In the genomic region with DNA sequence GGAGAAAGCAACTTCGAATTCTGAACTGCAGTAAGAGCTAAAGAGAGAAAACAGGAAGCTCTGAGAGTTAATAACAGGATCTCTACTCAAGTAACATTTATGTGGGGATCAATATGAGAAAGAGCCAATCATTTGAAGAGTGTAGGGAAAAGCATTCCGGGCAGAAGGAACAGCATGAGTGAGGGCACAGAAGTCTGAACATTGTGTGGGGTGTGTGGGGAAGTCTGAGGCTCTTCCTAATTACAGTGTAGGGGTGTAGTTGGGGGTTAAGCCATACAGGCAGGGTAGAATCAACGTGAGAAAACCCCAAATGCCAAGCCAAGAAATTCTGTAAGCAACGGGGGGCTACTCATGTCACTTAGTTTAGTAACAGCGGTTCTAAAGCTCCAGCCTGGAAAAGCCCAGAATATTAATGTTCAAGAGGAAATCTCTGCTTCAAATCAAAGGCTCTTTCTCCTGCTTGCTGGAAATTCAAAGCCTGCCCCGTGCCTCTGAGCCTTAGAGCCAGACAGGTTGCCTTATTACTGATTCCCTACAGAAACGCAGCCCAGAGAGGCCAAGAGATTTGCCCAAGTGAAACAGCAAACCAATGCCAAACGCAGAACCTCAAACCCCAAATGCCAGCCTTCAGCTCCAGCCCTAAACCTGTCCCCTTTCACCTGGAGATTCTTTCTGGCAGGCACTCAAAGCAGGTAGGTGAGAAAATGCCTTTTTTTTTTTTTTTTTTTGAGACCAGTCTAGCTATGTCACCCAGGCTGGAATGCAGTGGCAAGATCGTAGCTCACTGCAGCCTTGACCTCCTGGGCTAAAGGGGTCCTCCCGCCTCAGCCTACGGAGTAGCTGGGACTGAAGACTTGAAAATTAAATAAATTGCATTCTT, we compare ENCODE assay signal across 7 cellular contexts. TPM values are rescaled to one million over a fixed set of nuclear protein-coding genes. Genes with fewer than 3 reads are reported as not detected.
DNase-seq lines count a peak whose midpoint lies in the region; ATAC-seq and TF ChIP-seq lines count a peak whose summit lies in the region.

No MANE protein-coding gene starts in this region.

- no peak overlapping the region for H2AFZ ChIP-seq in SU-DHL-6 (ENCODE audit: low read depth, low read length, severe bottlenecking)

- H3K27me3 Mint-ChIP-seq in stimulated activated memory B cell treated with anti-CD40 and anti-IgM and Interleukin-4, amounts not matched to agents 10 μg/mL and 1 μg/mL and 100 μg/mL, for 72 hours, result no peaks in the 10 kb centered on the region

- peaks cover 31% of the 10 kb centered on the region for H3F3A ChIP-seq in SU-DHL-6 (ENCODE audit: insufficient read depth)

- H3K4me2 ChIP-seq in SU-DHL-6 (ENCODE audit: low read depth, low read length, poor library complexity, severe bottlenecking), result peak overlapping the region; percentile 93

- H3K27me3 ChIP-seq in HUES48 (ENCODE audit: control insufficient read depth, insufficient read depth, low read length) (no peaks in the 10 kb centered on the region), SU-DHL-6 (ENCODE audit: low read length) (no peaks in the 10 kb centered on the region), gastroesophageal sphincter (no peaks in the 10 kb centered on the region)

- H3K4me3 Mint-ChIP-seq in stimulated activated memory B cell treated with anti-CD40 and anti-IgM and Interleukin-4, amounts not matched to agents 10 μg/mL and 1 μg/mL and 100 μg/mL, for 72 hours, result peak overlapping the region; percentile 66

- TF ChIP-seq POLR2A in gastroesophageal sphincter (IDR thresholded peaks at IDR 0.05), result no peak

- H3K9me3 ChIP-seq in HUES48 (ENCODE audit: control insufficient read depth, insufficient read depth, low read length), result no peaks in the 10 kb centered on the region
- no peaks in the 10 kb centered on the region for H3K9me3 ChIP-seq in SU-DHL-6 (ENCODE audit: insufficient read depth, low read length)
- no peaks in the 10 kb centered on the region for H3K9me3 ChIP-seq in gastroesophageal sphincter
- H3K9me3 ChIP-seq in mucosa of descending colon, result no peaks in the 10 kb centered on the region

- no peak for TF ChIP-seq EP300 in gastroesophageal sphincter (IDR thresholded peaks at IDR 0.05)

- H4K20me1 ChIP-seq in SU-DHL-6 (ENCODE audit: low read depth, low read length), result no peaks in the 10 kb centered on the region

- no peaks in the 10 kb centered on the region for H3K9me2 ChIP-seq in SU-DHL-6 (replicated peaks; ENCODE audit: insufficient read depth, low read length)

- peaks cover 73% of the 10 kb centered on the region for H3K4me1 Mint-ChIP-seq in stimulated activated memory B cell treated with anti-CD40 and anti-IgM and Interleukin-4, amounts not matched to agents 10 μg/mL and 1 μg/mL and 100 μg/mL, for 72 hours

- H3K9ac ChIP-seq in HUES48 (ENCODE audit: low read depth, low read length) (no peak overlapping the region), SU-DHL-6 (ENCODE audit: low read length) (peak overlapping the region; percentile 76)

- H3K4me3 ChIP-seq in HUES48 (ENCODE audit: low read depth, low read length) (no peak overlapping the region), SU-DHL-6 (ENCODE audit: insufficient read depth, low read length, poor library complexity, severe bottlenecking) (peak overlapping the region; percentile 59), gastroesophageal sphincter (peak overlapping the region in 1 of 2 donors; percentile 53), mucosa of descending colon (no peak overlapping the region)

- no peaks in the 10 kb centered on the region for H3K9me3 Mint-ChIP-seq in stimulated activated memory B cell treated with anti-CD40 and anti-IgM and Interleukin-4, amounts not matched to agents 10 μg/mL and 1 μg/mL and 100 μg/mL, for 72 hours

- DNase-seq in mucosa of descending colon (no peak), DMS79 (lab: John Stamatoyannopoulos, UW) (no peak), NCI-H2107 treated with DMSO at 0.1 percent for 48 hours (lab: John Stamatoyannopoulos, UW; ENCODE audit: unreplicated experiment) (no peak)

- peaks cover 36% of the 10 kb centered on the region for H3K4me1 ChIP-seq in HUES48 (ENCODE audit: control insufficient read depth, insufficient read depth, low read length)
- H3K4me1 ChIP-seq in gastroesophageal sphincter, result peaks cover 14 to 73% (median 47%) of the 10 kb centered on the region in 3 donors
- peaks cover 48% of the 10 kb centered on the region for H3K4me1 ChIP-seq in mucosa of descending colon (ENCODE audit: low read depth)

- WGBS in gastroesophageal sphincter (ENCODE audit: low coverage in 1 of 2), 2 donors, result 68 to 71% methylated on average over 3 to 8 of the region's 11 CpGs

- no peaks in the 10 kb centered on the region for H3K79me2 ChIP-seq in SU-DHL-6 (ENCODE audit: insufficient read depth, low read length)

- H3K36me3 ChIP-seq in HUES48 (ENCODE audit: control insufficient read depth, insufficient read depth, low read length) (no peaks in the 10 kb centered on the region), SU-DHL-6 (ENCODE audit: low read length) (no peaks in the 10 kb centered on the region), gastroesophageal sphincter (no peaks in the 10 kb centered on the region), mucosa of descending colon (ENCODE audit: low read depth) (no peaks in the 10 kb centered on the region)

- H3K36me3 Mint-ChIP-seq in stimulated activated memory B cell treated with anti-CD40 and anti-IgM and Interleukin-4, amounts not matched to agents 10 μg/mL and 1 μg/mL and 100 μg/mL, for 72 hours, result no peaks in the 10 kb centered on the region

- intact Hi-C loops in mucosa of descending colon (cut with DNase I, micrococcal nuclease), result no loop called here

- H3K27ac Mint-ChIP-seq in stimulated activated memory B cell treated with anti-CD40 and anti-IgM and Interleukin-4, amounts not matched to agents 10 μg/mL and 1 μg/mL and 100 μg/mL, for 72 hours, result peak overlapping the region; percentile 96

- H3K27ac ChIP-seq in HUES48 (ENCODE audit: low read depth, low read length) (peak overlapping the region; percentile 94), SU-DHL-6 (ENCODE audit: low read depth, low read length) (peak overlapping the region; percentile 96), gastroesophageal sphincter (peak overlapping the region; percentile 15 to 89 (median 86))

- no peak for ATAC-seq in gastroesophageal sphincter
- ATAC-seq in stimulated activated memory B cell treated with anti-CD40 and anti-IgM and Interleukin-4, amounts not matched to agents 10 μg/mL and 1 μg/mL and 100 μg/mL, for 72 hours, result no peak
- no peak for ATAC-seq in mucosa of descending colon

- no peak for TF ChIP-seq CTCF in SU-DHL-6 (IDR thresholded peaks at IDR 0.05; ENCODE audit: insufficient read depth, low read length, poor library complexity, severe bottlenecking)
- TF ChIP-seq CTCF in gastroesophageal sphincter (IDR thresholded peaks at IDR 0.05), result no peak
- no peak for TF ChIP-seq CTCF in mucosa of descending colon (IDR thresholded peaks at IDR 0.05)

RNA-seq across cellular contexts. Expression of a gene that starts 36.1 kb away (rescaled TPM):
- 10 to 100 TPM; 28.6 to 43.0 (median 33.4) TPM for total RNA-seq in gastroesophageal sphincter
- total RNA-seq in mucosa of descending colon, result 10 to 100 TPM; 37.0 to 38.9 (median 37.7) TPM

RNA-seq across cellular contexts. Expression of a gene that starts 44.9 kb away (rescaled TPM):
- total RNA-seq in gastroesophageal sphincter, result 100 to 1,000 TPM; 129 to 189 (median 133) TPM
- total RNA-seq in mucosa of descending colon, result 100 to 1,000 TPM in 1 of 3 donors, 10 to 100 TPM in 2; 32.9 to 142 (median 49.6) TPM
